Comparison of ENCODE assay signal across 8 cellular contexts in genomic region chr17:82332669-82333278, GRCh38. TPM values are rescaled to one million over a fixed set of nuclear protein-coding genes. Genes with fewer than 3 reads are reported as not detected.
DNase-seq lines count a peak whose midpoint lies in the region; ATAC-seq and TF ChIP-seq lines count a peak whose summit lies in the region.

No MANE protein-coding gene starts in this region.

- WGBS in gastroesophageal sphincter (ENCODE audit: low coverage in 1 of 2), 2 donors = 0 to 4% methylated on average over 7 to 9 of the region's 32 CpGs

- H3K9me3 Mint-ChIP-seq in activated CD8-positive, alpha-beta T cell treated with anti-CD3 and anti-CD28 coated beads for 36 hours = no peaks in the 10 kb centered on the region
- H3K9me3 Mint-ChIP-seq in osteocyte (ENCODE audit: unreplicated experiment) = no peaks in the 10 kb centered on the region

- no peak for TF ChIP-seq CTCF in activated CD8-positive, alpha-beta T cell treated with anti-CD3 and anti-CD28 coated beads for 36 hours (IDR thresholded peaks at IDR 0.05)
- TF ChIP-seq CTCF in gastroesophageal sphincter (IDR thresholded peaks at IDR 0.05) (no peak), osteocyte (IDR thresholded peaks at IDR 0.05) (no peak), GM10248 (IDR thresholded peaks at IDR 0.05; ENCODE audit: control extremely low read depth, extremely low read depth, low read depth, missing control alignments) (no peak)

- H3K4me3 Mint-ChIP-seq in activated CD8-positive, alpha-beta T cell treated with anti-CD3 and anti-CD28 coated beads for 36 hours = peak overlapping the region; percentile 63
- peak overlapping the region; percentile 68 for H3K4me3 Mint-ChIP-seq in osteocyte (ENCODE audit: unreplicated experiment)

- H3K36me3 ChIP-seq in HUES6 (ENCODE audit: control insufficient read depth, insufficient read depth, low read length) (no peaks in the 10 kb centered on the region), gastroesophageal sphincter (no peaks in the 10 kb centered on the region)

- no peaks in the 10 kb centered on the region for H3K36me3 Mint-ChIP-seq in activated CD8-positive, alpha-beta T cell treated with anti-CD3 and anti-CD28 coated beads for 36 hours (ENCODE audit: low read depth)
- no peaks in the 10 kb centered on the region for H3K36me3 Mint-ChIP-seq in osteocyte (ENCODE audit: unreplicated experiment)

- H3K4me3 ChIP-seq in HUES6 (ENCODE audit: low read depth, low read length) (peak overlapping the region; percentile 28), gastroesophageal sphincter (peak overlapping the region; percentile 57 to 70)

- H3K4me1 ChIP-seq in HUES6 (ENCODE audit: control insufficient read depth, insufficient read depth, low read length) = peaks cover 18% of the 10 kb centered on the region
- H3K4me1 ChIP-seq in gastroesophageal sphincter = peaks cover 0 to 57% (median 32%) of the 10 kb centered on the region in 3 donors

- CTCF ChIA-PET in activated CD8-positive, alpha-beta T cell treated with anti-CD3 and anti-CD28 coated beads for 36 hours (lab: Charles Lee) = interaction anchor here (1.0 to 1.8 kb wide), 6 partner anchors 9 to 206 kb away, joined by 3 to 9 read pairs (median 3); no protein-coding TSS in a partner anchor
- CTCF ChIA-PET in GM10248 (lab: Yijun Ruan, JAX) = interaction anchor here (0.8 to 1.5 kb wide), 3 partner anchors 11 to 18 kb away, joined by 3 to 4 read pairs (median 4); no protein-coding TSS in a partner anchor

- H3K9ac ChIP-seq in HUES6 (ENCODE audit: low read length) = peak overlapping the region; percentile 1

- peak; percentile 32 for ATAC-seq in activated CD8-positive, alpha-beta T cell treated with anti-CD3 and anti-CD28 coated beads for 36 hours
- ATAC-seq in gastroesophageal sphincter (peak; percentile 29), HG02885 (IDR thresholded peaks at IDR 0.05; ENCODE audit: poor library complexity, unreplicated experiment) (no peak)

- POLR2A ChIA-PET in activated CD8-positive, alpha-beta T cell treated with anti-CD3 and anti-CD28 coated beads for 36 hours (lab: Charles Lee) = interaction anchor here (0.7 to 2.9 kb wide), 6 partner anchors 11 to 117 kb away, joined by 3 to 14 read pairs (median 5); no protein-coding TSS in a partner anchor
- POLR2A ChIA-PET in GM10248 (lab: Yijun Ruan, JAX) = interaction anchor here (0.5 kb wide), 1 partner anchor 37 kb away, joined by 4 read pairs; no protein-coding TSS in a partner anchor

- DNase-seq in AG08396 (ENCODE audit: low spot score) = peak; percentile 71
- peak; percentile 42 for DNase-seq in activated CD8-positive, alpha-beta T cell treated with anti-CD3 and anti-CD28 coated beads for 36 hours
- no peak for DNase-seq in osteocyte (ENCODE audit: extremely low spot score, unreplicated experiment)
- DNase-seq in NCI-H2107 treated with DMSO at 0.1 percent for 48 hours (lab: John Stamatoyannopoulos, UW; ENCODE audit: unreplicated experiment) = no peak
- no peak for DNase-seq in GM10248 (ENCODE audit: extremely low spot score)

- H3K27me3 Mint-ChIP-seq in activated CD8-positive, alpha-beta T cell treated with anti-CD3 and anti-CD28 coated beads for 36 hours = peaks cover 7% of the 10 kb centered on the region
- no peaks in the 10 kb centered on the region for H3K27me3 Mint-ChIP-seq in osteocyte (ENCODE audit: unreplicated experiment)

- H3K27me3 ChIP-seq in HUES6 (ENCODE audit: control insufficient read depth, insufficient read depth, low read length) (peaks cover 82% of the 10 kb centered on the region), gastroesophageal sphincter (peaks cover 4% of the 10 kb centered on the region)

- H3K9me3 ChIP-seq in HUES6 (ENCODE audit: control insufficient read depth, insufficient read depth, low read depth, low read length) (no peaks in the 10 kb centered on the region), gastroesophageal sphincter (no peaks in the 10 kb centered on the region)

- H3K27ac ChIP-seq in HUES6 (ENCODE audit: low read depth, low read length) (no peak overlapping the region), gastroesophageal sphincter (peak overlapping the region in 2 of 4 donors; percentile 70 to 78)

- no peak overlapping the region for H3K27ac Mint-ChIP-seq in activated CD8-positive, alpha-beta T cell treated with anti-CD3 and anti-CD28 coated beads for 36 hours
- no peak overlapping the region for H3K27ac Mint-ChIP-seq in osteocyte (ENCODE audit: unreplicated experiment)

- H3K4me1 Mint-ChIP-seq in activated CD8-positive, alpha-beta T cell treated with anti-CD3 and anti-CD28 coated beads for 36 hours (ENCODE audit: low read depth) = peaks cover 23% of the 10 kb centered on the region
- H3K4me1 Mint-ChIP-seq in osteocyte (ENCODE audit: unreplicated experiment) = peaks cover 54% of the 10 kb centered on the region

- intact Hi-C loops in activated CD8-positive, alpha-beta T cell treated with anti-CD3 and anti-CD28 coated beads for 36 hours (cut with micrococcal nuclease) = no loop called here

- no peak for TF ChIP-seq EP300 in gastroesophageal sphincter (IDR thresholded peaks at IDR 0.05)

- no peak for TF ChIP-seq POLR2A in gastroesophageal sphincter (IDR thresholded peaks at IDR 0.05)

RNA-seq across cellular contexts. Expression of gene SECTM1, which starts 0.8 kb away (rescaled TPM):
- under 1 TPM; 0.45 to 0.50 TPM for total RNA-seq in activated CD8-positive, alpha-beta T cell treated with anti-CD3 and anti-CD28 coated beads for 36 hours
- 10 to 100 TPM in 3 of 4 donors, 1 to 10 TPM in 1; 6.1 to 22.3 (median 17.6) TPM for total RNA-seq in gastroesophageal sphincter
- 24.1 and 28.6 TPM in 2 replicates for total RNA-seq in osteocyte

RNA-seq across cellular contexts. Expression of gene CD7, which starts 15.4 kb away (rescaled TPM):
- total RNA-seq in activated CD8-positive, alpha-beta T cell treated with anti-CD3 and anti-CD28 coated beads for 36 hours = 100 to 1,000 TPM; 289 to 292 TPM
- total RNA-seq in gastroesophageal sphincter = 1 to 10 TPM in 1 of 4 donors, under 1 TPM in 2, not detected in 1; 0.58 to 1.7 (median 0.94) TPM
- 1.0 TPM in 2 replicates for total RNA-seq in osteocyte

RNA-seq across cellular contexts. Expression of gene TEX19, which starts 26.3 kb away (rescaled TPM):
- total RNA-seq in activated CD8-positive, alpha-beta T cell treated with anti-CD3 and anti-CD28 coated beads for 36 hours = not detected
- total RNA-seq in gastroesophageal sphincter = not detected
- not detected in 2 replicates for total RNA-seq in osteocyte

RNA-seq across cellular contexts. Expression of gene UTS2R, which starts 38.8 kb away (rescaled TPM):
- not detected for total RNA-seq in activated CD8-positive, alpha-beta T cell treated with anti-CD3 and anti-CD28 coated beads for 36 hours
- total RNA-seq in gastroesophageal sphincter = not detected
- total RNA-seq in osteocyte = not detected in 2 replicates

RNA-seq across cellular contexts. Expression of gene CSNK1D, which starts 59.3 kb away (rescaled TPM):
- 10 to 100 TPM; 90.6 to 97.0 TPM for total RNA-seq in activated CD8-positive, alpha-beta T cell treated with anti-CD3 and anti-CD28 coated beads for 36 hours
- total RNA-seq in gastroesophageal sphincter (10 to 100 TPM; 23.4 to 92.1 (median 72.4) TPM), osteocyte (118 and 124 TPM in 2 replicates)

Comparison
In these comparisons a context has a peak if more than half of its experiments do, and no peak if none do; other contexts are left out.
1. DNase-seq: peak in AG08396 (single experiment) and activated CD8-positive, alpha-beta T cell treated with anti-CD3 and anti-CD28 coated beads for 36 hours (single experiment); none in osteocyte (single experiment), NCI-H2107 treated with DMSO at 0.1 percent for 48 hours (single experiment) and GM10248 (single experiment).
2. RNA of gene SECTM1, which starts 0.8 kb away (total RNA-seq): 24.1 to 28.6 TPM in osteocyte and 6.1 to 22.3 TPM in gastroesophageal sphincter; 0.45 to 0.50 TPM in activated CD8-positive, alpha-beta T cell treated with anti-CD3 and anti-CD28 coated beads for 36 hours; every median in the first group is over 4 times any median in the second.
3. RNA of gene CD7, which starts 15.4 kb away (total RNA-seq): 289 to 292 TPM in activated CD8-positive, alpha-beta T cell treated with anti-CD3 and anti-CD28 coated beads for 36 hours; 1.0 TPM in osteocyte and 0.58 to 1.7 TPM in gastroesophageal sphincter; every median in the first group is over 100 times any median in the second.